8 cellular contexts compared by ENCODE assay signal in the genomic region with DNA sequence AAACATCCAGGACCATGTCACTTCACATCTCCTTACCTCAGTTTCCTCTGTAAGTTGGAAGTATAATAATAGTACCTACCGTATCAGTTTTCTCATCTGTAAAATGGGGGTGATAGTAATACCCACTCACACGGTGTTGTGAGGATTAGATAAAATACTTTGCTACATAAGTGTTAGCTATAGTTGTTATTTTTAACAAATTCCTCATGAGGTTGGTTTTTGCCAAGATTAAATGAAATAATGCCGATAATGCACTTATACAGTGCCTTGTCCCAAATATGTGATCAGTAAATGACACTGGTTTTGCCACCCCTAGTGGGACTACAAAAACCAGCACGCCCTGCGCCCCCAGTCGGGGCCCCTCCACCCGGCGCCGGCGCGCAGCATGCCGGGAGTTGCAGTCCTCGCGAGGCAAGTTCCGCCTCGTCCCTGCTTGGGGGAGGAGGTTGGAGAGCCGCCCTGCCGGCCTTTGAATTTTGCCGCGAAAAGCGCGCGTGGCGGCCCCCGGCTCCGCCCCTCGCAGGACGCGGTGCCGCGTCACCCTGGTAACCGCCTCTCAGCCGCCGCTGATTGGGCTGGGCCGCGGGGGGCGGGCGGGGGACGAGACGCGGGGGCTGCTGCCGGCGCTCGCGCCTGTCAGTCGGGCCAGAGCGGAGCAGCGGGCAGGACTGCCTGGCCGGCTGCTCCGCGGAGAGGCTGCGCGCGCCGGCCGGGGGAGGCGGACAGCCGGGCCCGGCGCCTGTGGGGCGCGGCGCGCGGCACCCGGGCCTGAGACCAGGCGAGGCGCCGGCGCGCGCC. TPM values are rescaled to one million over a fixed set of nuclear protein-coding genes. Genes with fewer than 3 reads are reported as not detected.
DNase-seq lines count a peak whose midpoint lies in the region; ATAC-seq, FAIRE-seq and TF ChIP-seq lines count a peak whose summit lies in the region.

Gene FAM222A (plus strand): TSS at position 639 of the 798 bp plus-strand sequence. CDS start 30,322 bp downstream, outside the sequence.

- H3K27me3 ChIP-seq in ascending aorta (peaks cover 24% of the 10 kb centered on the region), right atrium auricular region (no peaks in the 10 kb centered on the region), psoas muscle (ENCODE audit: insufficient read depth in 3 of 3, low read length in 2 of 3) (no peaks in the 10 kb centered on the region)

- DNase-seq in NCI-H187 (lab: John Stamatoyannopoulos, UW) (peak; percentile 93 to 96), T-helper 2 cell (peak; percentile 94 to 98 (median 96)), ascending aorta (ENCODE audit: low spot score in 2 of 2) (peak; percentile 85 to 98), right atrium auricular region (ENCODE audit: low spot score) (peak; percentile 96), psoas muscle (peak; percentile 98 to 99), urothelium cell line (ENCODE audit: low spot score) (peak; percentile 94)

- H3K36me3 ChIP-seq in ascending aorta (no peaks in the 10 kb centered on the region), right atrium auricular region (no peaks in the 10 kb centered on the region), psoas muscle (ENCODE audit: insufficient read depth in 1 of 2, low read depth in 1 of 2) (no peaks in the 10 kb centered on the region)

- TF ChIP-seq CTCF in ascending aorta (IDR thresholded peaks at IDR 0.05), result peak in 1 of 3 experiments; percentile 18
- TF ChIP-seq CTCF in right atrium auricular region (IDR thresholded peaks at IDR 0.05), result peak in 1 of 2 donors; percentile 37
- TF ChIP-seq CTCF in psoas muscle (IDR thresholded peaks at IDR 0.05), result peak; percentile 20

- no peak for FAIRE-seq in urothelium cell line (lab: Jason Lieb, UNC)

- H3K9me3 ChIP-seq in ascending aorta (no peaks in the 10 kb centered on the region), right atrium auricular region (no peaks in the 10 kb centered on the region), psoas muscle (no peaks in the 10 kb centered on the region)

- intact Hi-C loops in ascending aorta (cut with DNase I), result loop anchor here (1.0 to 10.0 kb wide), 4 partner anchors 140 to 1031 kb away; partner anchors contain the start of genes GLTP, KCTD10, MMAB and MVK
- intact Hi-C loops in psoas muscle (cut with DNase I), result no loop called here

- 2% methylated on average over 48 to 72 of the region's 72 CpGs for WGBS in psoas muscle, 3 donors

- ATAC-seq in GM18499 (IDR thresholded peaks at IDR 0.05; ENCODE audit: insufficient read depth, unreplicated experiment) (peak; percentile 67), HG02938 (IDR thresholded peaks at IDR 0.05; ENCODE audit: unreplicated experiment) (peak; percentile 90), psoas muscle (peak; percentile 91 to 95 (median 94))

- peak within 1 kb of the TSS; percentile 65 to 94 for H3K4me3 ChIP-seq in ascending aorta
- peak within 1 kb of the TSS; percentile 61 to 72 for H3K4me3 ChIP-seq in right atrium auricular region
- peak within 1 kb of the TSS; percentile 76 for H3K4me3 ChIP-seq in psoas muscle

- no peak within 1 kb of the TSS for H3K27ac ChIP-seq in ascending aorta
- peak within 1 kb of the TSS; percentile 79 to 89 for H3K27ac ChIP-seq in right atrium auricular region
- H3K27ac ChIP-seq in psoas muscle, result peak within 1 kb of the TSS; percentile 84

- H3K4me1 ChIP-seq in ascending aorta (peaks cover 0 to 6% of the 10 kb centered on the region in 2 donors), right atrium auricular region (peaks cover 0 to 57% of the 10 kb centered on the region in 2 donors), psoas muscle (peaks cover 34% of the 10 kb centered on the region)

RNA-seq across cellular contexts. Expression of gene FAM222A, which starts in this region (rescaled TPM):
- 3.3 TPM for total RNA-seq in ascending aorta
- total RNA-seq in right atrium auricular region, result 10 to 100 TPM; 23.6 to 32.4 TPM
- total RNA-seq in psoas muscle, result 1 to 10 TPM; 1.8 to 6.1 (median 5.5) TPM
- 10 to 100 TPM in 1 of 3 donors, 1 to 10 TPM in 1, under 1 TPM in 1; 0.59 to 15.8 (median 3.3) TPM for polyA plus RNA-seq in psoas muscle

Comparison
In these comparisons a context has a peak if more than half of its experiments do, and no peak if none do; other contexts are left out.
1. H3K27ac ChIP-seq: peak in right atrium auricular region (2 of 2) and psoas muscle (single experiment); none in ascending aorta (0 of 2).
2. Peak in every context shown above with its lines, with median percentiles within 50 percentile points of each other: ATAC-seq, DNase-seq and H3K4me3 ChIP-seq.